In the genomic region with DNA sequence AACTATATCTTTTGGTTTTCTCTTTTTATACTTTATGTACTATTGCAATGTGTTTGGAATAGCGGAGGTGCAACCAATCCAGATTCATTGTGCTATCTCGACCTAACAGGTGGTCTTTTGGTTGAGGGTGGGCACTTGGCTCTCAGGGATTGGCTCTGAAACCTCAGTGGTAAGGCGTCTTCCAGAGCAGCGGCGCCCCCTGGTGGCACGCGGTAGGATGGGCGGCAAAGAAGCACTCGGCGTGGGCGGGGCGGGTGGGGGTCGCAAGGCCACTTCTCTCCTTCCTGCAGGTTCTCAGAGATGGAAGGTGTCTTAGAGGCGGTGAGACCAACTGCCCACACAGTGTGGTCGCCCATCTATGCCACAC, we compare ENCODE assay signal across 8 cellular contexts. TPM values are rescaled to one million over a fixed set of nuclear protein-coding genes. Genes with fewer than 3 reads are reported as not detected.
DNase-seq lines count a peak whose midpoint lies in the region; ATAC-seq and TF ChIP-seq lines count a peak whose summit lies in the region.

No MANE protein-coding gene starts in this region.

- H3K36me3 Mint-ChIP-seq in T-helper 17 cell (ENCODE audit: low read depth) = no peaks in the 10 kb centered on the region

- H3K27ac Mint-ChIP-seq in T-helper 17 cell = peak overlapping the region; percentile 87

- no peaks in the 10 kb centered on the region for H3K27me3 Mint-ChIP-seq in T-helper 17 cell

- H3K4me1 Mint-ChIP-seq in T-helper 17 cell = peaks cover 22% of the 10 kb centered on the region

- ATAC-seq in GM21576 (IDR thresholded peaks at IDR 0.05; ENCODE audit: unreplicated experiment) (peak; percentile 53), T-helper 17 cell (peak; percentile 85), GM18870 (IDR thresholded peaks at IDR 0.05; ENCODE audit: unreplicated experiment) (no peak)

- H3K4me3 Mint-ChIP-seq in T-helper 17 cell = peak overlapping the region; percentile 96

- no peaks in the 10 kb centered on the region for H3K9me3 ChIP-seq in T-helper 17 cell (ENCODE audit: control insufficient read depth, low read length, poor library complexity, severe bottlenecking)

- TF ChIP-seq CTCF in LNCaP clone FGC (IDR thresholded peaks at IDR 0.05; ENCODE audit: control insufficient read depth, extremely low read depth, insufficient read depth) = peak; percentile 82

- DNase-seq in DMS114 treated with DMSO at 0.1 percent for 48 hours (lab: John Stamatoyannopoulos, UW; ENCODE audit: unreplicated experiment) (peak; percentile 6), LNCaP clone FGC (ENCODE audit: low read depth) (no peak), T-helper 17 cell (peak; percentile 67 to 74 (median 73)), amygdala (lab: John Stamatoyannopoulos, UW) (peak in 49 of 56 donors; percentile 18 to 84 (median 53)), hippocampal formation (lab: John Stamatoyannopoulos, UW) (peak; percentile 25 to 67), skeletal muscle cell (ENCODE audit: low read depth) (no peak)

- H3K4me3 ChIP-seq in LNCaP clone FGC (ENCODE audit: low read depth, low read length) (no peak overlapping the region; the same call in 1 of the 2 replicates), skeletal muscle cell (ENCODE audit: low read depth, low read length) (peak overlapping the region; percentile 47)

RNA-seq across cellular contexts. Expression of gene PLET1, which starts 19.2 kb away (rescaled TPM):
- total RNA-seq in T-helper 17 cell = not detected

RNA-seq across cellular contexts. Expression of gene PTS, which starts 53.7 kb away (rescaled TPM):
- total RNA-seq in T-helper 17 cell = 10 to 100 TPM; 66.7 to 69.6 TPM

Comparison
In these comparisons a context has a peak if more than half of its experiments do, and no peak if none do; other contexts are left out.
1. DNase-seq: peak in DMS114 treated with DMSO at 0.1 percent for 48 hours (single experiment), T-helper 17 cell (3 of 3), amygdala (49 of 56) and hippocampal formation (2 of 2); none in LNCaP clone FGC (single experiment) and skeletal muscle cell (single experiment).